ENCODE assay signal across 8 cellular contexts in genomic region chr1:209784276-209785169, GRCh38. TPM values are rescaled to one million over a fixed set of nuclear protein-coding genes. Genes with fewer than 3 reads are reported as not detected.
A peak's percentile ranks its signal among the peaks of the same experiment; 100 is the strongest.
DNase-seq lines count a peak whose midpoint lies in the region; ATAC-seq and TF ChIP-seq lines count a peak whose summit lies in the region.

Gene C1orf74, minus strand, starts transcription at chr1:209784559. Its CDS starts 925 bp downstream, at chr1:209783634.

- H3K4me3 ChIP-seq in heart right ventricle, result peak within 1 kb of the TSS; percentile 39 to 79 (median 64)

- H3K4me1 ChIP-seq in heart right ventricle, result peaks cover 0 to 60% (median 31%) of the 10 kb centered on the region in 9 donors

- H3K36me3 Mint-ChIP-seq in T-cell (peaks cover 16% of the 10 kb centered on the region), type B pancreatic cell (peaks cover 34% of the 10 kb centered on the region)

- in situ Hi-C loops in GM13977 (cut with MboI; ENCODE audit: low pct_unique_long_range_greater_than_20kb, low sequenced_read_pairs, unreplicated experiment), result no loop called here

- no peaks in the 10 kb centered on the region for H3K27me3 Mint-ChIP-seq in T-cell
- H3K27me3 Mint-ChIP-seq in type B pancreatic cell, result peaks cover 14% of the 10 kb centered on the region

- H3K9me3 Mint-ChIP-seq in T-cell, result no peaks in the 10 kb centered on the region
- H3K9me3 Mint-ChIP-seq in type B pancreatic cell, result no peaks in the 10 kb centered on the region

- CTCF ChIA-PET in T-cell (lab: Charles Lee), result interaction anchor here (0.6 to 2.6 kb wide), 8 partner anchors 13 to 44 kb away, joined by 3 to 9 read pairs (median 3); partner anchors contain the start of gene UTP25 (in 1 of the 2)

- H3K27me3 ChIP-seq in heart right ventricle, result peaks cover 0 to 15% (median 0%) of the 10 kb centered on the region in 7 donors

- H3K27ac Mint-ChIP-seq in T-cell (peak within 1 kb of the TSS; percentile 97 to 98), type B pancreatic cell (peak within 1 kb of the TSS; percentile 98)

- DNase-seq in GM13977 (ENCODE audit: low spot score) (peak; percentile 94), NCI-H146 (lab: John Stamatoyannopoulos, UW) (peak; percentile 98), T-cell (peak; percentile 94 to 100 (median 98)), amniotic stem cell (lab: John Stamatoyannopoulos, UW) (peak; percentile 95), heart right ventricle (peak; percentile 99 to 100), pons (ENCODE audit: low spot score) (peak; percentile 98), type B pancreatic cell (ENCODE audit: extremely low spot score, unreplicated experiment) (peak; percentile 100)

- intact Hi-C loops in heart right ventricle (cut with DNase I), result loop anchor here in 6 of 10 donors (2.0 to 5.0 kb wide), 2 partner anchors 42 to 43 kb away; partner anchors contain the start of gene UTP25 (in 6 of the 6)

- H3K4me3 Mint-ChIP-seq in T-cell (peak within 1 kb of the TSS; percentile 87 to 92 (median 89)), type B pancreatic cell (peak within 1 kb of the TSS; percentile 96)

- POLR2A ChIA-PET in T-cell (lab: Charles Lee), result interaction anchor here (1.0 to 1.6 kb wide), 4 partner anchors 10 to 21 kb away, joined by 4 to 7 read pairs (median 5); partner anchors contain the start of gene IRF6 (in 1 of the 2)

- peaks cover 0 to 35% (median 0%) of the 10 kb centered on the region in 9 donors for H3K36me3 ChIP-seq in heart right ventricle

- WGBS in heart right ventricle, 2 donors, result 4 to 5% methylated on average over 47 of the region's 47 CpGs

- ATAC-seq in HG02870 (IDR thresholded peaks at IDR 0.05; ENCODE audit: unreplicated experiment), result peak; percentile 99
- ATAC-seq in T-cell (replicated peaks in 1 of 4), result peak; percentile 97 to 99 (median 98)
- peak; percentile 97 to 99 (median 98) for ATAC-seq in heart right ventricle

- H3K4me1 Mint-ChIP-seq in T-cell (peaks cover 34 to 40% (median 34%) of the 10 kb centered on the region in 3 donors), type B pancreatic cell (ENCODE audit: unreplicated experiment) (peaks cover 30% of the 10 kb centered on the region)

- peak within 1 kb of the TSS; percentile 60 to 94 (median 85) for H3K27ac ChIP-seq in heart right ventricle

- no peaks in the 10 kb centered on the region for H3K9me3 ChIP-seq in heart right ventricle

- no peak for TF ChIP-seq CTCF in GM13977 (IDR thresholded peaks at IDR 0.05; ENCODE audit: extremely low read depth, insufficient read depth, missing control alignments)
- TF ChIP-seq CTCF in heart right ventricle (IDR thresholded peaks at IDR 0.05), result no peak
- TF ChIP-seq CTCF in type B pancreatic cell (conservative IDR thresholded peaks at IDR 0.05), result no peak

RNA-seq across cellular contexts. Expression of gene C1orf74, which starts in this region (rescaled TPM):
- total RNA-seq in T-cell (1 to 10 TPM in 3 of 5 donors, under 1 TPM in 2; 0.58 to 1.3 (median 1.2) TPM), heart right ventricle (1 to 10 TPM; 1.2 to 2.8 (median 1.9) TPM), type B pancreatic cell (ENCODE audit: low replicate concordance) (3.6 TPM in 2 replicates)
- 1 to 10 TPM; 1.0 to 1.2 TPM for polyA plus RNA-seq in heart right ventricle

Comparison
In these comparisons a context has a peak if more than half of its experiments do, and no peak if none do; other contexts are left out.
1. Peak in every context shown above with its lines: DNase-seq, ATAC-seq, H3K4me3 ChIP-seq and H3K27ac ChIP-seq.